ENCODE assay signal across 16 cellular contexts in genomic region chr3:171293142-171293782, GRCh38.
DNase-seq lines count a peak whose midpoint lies in the region; ATAC-seq and TF ChIP-seq lines count a peak whose summit lies in the region.
"Had no signal": no experiment of that assay in that cellular context is flagged by ENCODE, and none has a peak within 500 bp of the region (broad histone marks: within the 10 kb centered on the region; RNA-seq: fewer than 3 reads in every experiment).

No MANE protein-coding gene starts in this region.

- peak overlapping the region in 1 of 2 donors; percentile 21 for H3K27ac Mint-ChIP-seq in natural killer cell treated with Interleukin-12 subunit alpha and Interleukin-12 subunit beta and Interleukin-15 and Interleukin-18, amount 100 ng/mL, for 72 hours
- H3K27ac Mint-ChIP-seq: nephron had no signal

- no peaks in the 10 kb centered on the region for H3K27me3 Mint-ChIP-seq in natural killer cell treated with Interleukin-12 subunit alpha and Interleukin-12 subunit beta and Interleukin-15 and Interleukin-18, amount 100 ng/mL, for 72 hours

- H3K9me3 ChIP-seq in left ventricle myocardium inferior (replicated peaks): no peaks in the 10 kb centered on the region
- H3K9me3 ChIP-seq in neuronal stem cell (replicated peaks in 1 of 2; ENCODE audit: control insufficient read depth in 2 of 2, insufficient read depth in 1 of 2, low read depth in 1 of 2, low read length in 2 of 2): no peaks in the 10 kb centered on the region
- H3K9me3 ChIP-seq: ascending aorta, left lung, right atrium auricular region had no signal

- no peak overlapping the region for H2BK120ac ChIP-seq in neuronal stem cell (ENCODE audit: low read depth, low read length)

- H3K9me3 Mint-ChIP-seq in natural killer cell treated with Interleukin-12 subunit alpha and Interleukin-12 subunit beta and Interleukin-15 and Interleukin-18, amount 100 ng/mL, for 72 hours: no peaks in the 10 kb centered on the region
- H3K9me3 Mint-ChIP-seq: nephron had no signal

- H2BK12ac ChIP-seq in neuronal stem cell (ENCODE audit: low read length): no peak overlapping the region

- no peak overlapping the region for H3K18ac ChIP-seq in neuronal stem cell (ENCODE audit: low read length)

- H2BK15ac ChIP-seq in neuronal stem cell (ENCODE audit: low read length): no peak overlapping the region

- no peak overlapping the region for H3K23ac ChIP-seq in neuronal stem cell (ENCODE audit: low read depth, low read length, poor library complexity)

- H3K4me1 ChIP-seq in left ventricle myocardium inferior (peaks cover 54% of the 10 kb centered on the region), neuronal stem cell (ENCODE audit: control insufficient read depth in 2 of 2, insufficient read depth in 1 of 2, low read depth in 1 of 2, low read length in 2 of 2) (no peaks in the 10 kb centered on the region)
- H3K4me1 ChIP-seq: left lung had no signal

- H3K27me3 ChIP-seq in left ventricle myocardium inferior (ENCODE audit: low read depth) (no peaks in the 10 kb centered on the region), neuronal stem cell (ENCODE audit: control insufficient read depth in 3 of 3, insufficient read depth in 3 of 3, low read depth in 1 of 3, low read length in 3 of 3) (no peaks in the 10 kb centered on the region)
- H3K27me3 ChIP-seq: ascending aorta, left lung, right atrium auricular region had no signal

- peak overlapping the region; percentile 90 for H3K27ac ChIP-seq in left ventricle myocardium inferior (replicated peaks)
- H3K27ac ChIP-seq in neuronal stem cell (replicated peaks; ENCODE audit: low read length): no peak overlapping the region
- H3K27ac ChIP-seq: ascending aorta, left lung had no signal

- no peak overlapping the region for H3K4me2 ChIP-seq in neuronal stem cell (ENCODE audit: insufficient read depth, low read length, poor library complexity, severe bottlenecking)

- H3K36me3 Mint-ChIP-seq in natural killer cell treated with Interleukin-12 subunit alpha and Interleukin-12 subunit beta and Interleukin-15 and Interleukin-18, amount 100 ng/mL, for 72 hours: no peaks in the 10 kb centered on the region

- no peak for TF ChIP-seq CTCF in left ventricle myocardium inferior (IDR thresholded peaks at IDR 0.05; ENCODE audit: borderline replicate concordance)

- H3K9ac ChIP-seq in neuronal stem cell (ENCODE audit: low read depth, low read length, poor library complexity): no peak overlapping the region

- no peak overlapping the region for H3K14ac ChIP-seq in neuronal stem cell (ENCODE audit: low read length)

- no CpG with 5 or more reads among the region's 1 CpG for WGBS in neuronal stem cell (ENCODE audit: extremely low coverage in 2 of 2, insufficient read length in 2 of 2, insufficient replicate concordance in 1 of 2), 2 donors

- no peak overlapping the region for H3K4ac ChIP-seq in neuronal stem cell (ENCODE audit: low read length)

- H3K4me3 Mint-ChIP-seq in natural killer cell treated with Interleukin-12 subunit alpha and Interleukin-12 subunit beta and Interleukin-15 and Interleukin-18, amount 100 ng/mL, for 72 hours: peak overlapping the region; percentile 56
- H3K4me3 Mint-ChIP-seq: nephron had no signal

- H2AFZ ChIP-seq in neuronal stem cell (ENCODE audit: low read length): no peak overlapping the region

- DNase-seq in left ventricle myocardium inferior (no peak), left ventricle myocardium superior (no peak), KG1 (lab: John Stamatoyannopoulos, UW) (no peak), neuronal stem cell (ENCODE audit: low spot score) (no peak)
- DNase-seq in natural killer cell treated with Interleukin-12 subunit alpha and Interleukin-12 subunit beta and Interleukin-15 and Interleukin-18, amount 100 ng/mL, for 72 hours (ENCODE audit: low spot score): no peak
- DNase-seq: dermis blood vessel endothelial cell; hippocampal formation; left lung; MM.1S; stimulated activated CD4-positive, alpha-beta T cell treated with anti-CD3 and anti-CD28 coated beads, Interleukin-2, amount 100 ng/mL, for 48 hours had no signal

- no peak overlapping the region for H2AK5ac ChIP-seq in neuronal stem cell (ENCODE audit: low read depth, low read length)

- no peak overlapping the region for H4K91ac ChIP-seq in neuronal stem cell (ENCODE audit: low read depth, low read length, poor library complexity)

- H3K36me3 ChIP-seq in left ventricle myocardium inferior (no peaks in the 10 kb centered on the region), neuronal stem cell (replicated peaks in 1 of 2; ENCODE audit: control insufficient read depth in 2 of 2, insufficient read depth in 2 of 2, low read length in 2 of 2) (no peaks in the 10 kb centered on the region)
- H3K36me3 ChIP-seq: ascending aorta, left lung, right atrium auricular region had no signal

- no peak overlapping the region for H2BK5ac ChIP-seq in neuronal stem cell (ENCODE audit: low read length)

- H3K4me3 ChIP-seq in left ventricle myocardium inferior (no peak overlapping the region), neuronal stem cell (ENCODE audit: low read length in 2 of 2) (no peak overlapping the region)
- H3K4me3 ChIP-seq: ascending aorta, left lung, right atrium auricular region had no signal

- no peak overlapping the region for H4K8ac ChIP-seq in neuronal stem cell (ENCODE audit: low read depth, low read length)

- H3K4me1 Mint-ChIP-seq in natural killer cell treated with Interleukin-12 subunit alpha and Interleukin-12 subunit beta and Interleukin-15 and Interleukin-18, amount 100 ng/mL, for 72 hours (ENCODE audit: low read depth in 2 of 2): peaks cover 49 to 51% of the 10 kb centered on the region in 2 donors

- intact Hi-C loops in left ventricle myocardium inferior (cut with micrococcal nuclease) (no loop called here), left ventricle myocardium superior (cut with micrococcal nuclease) (no loop called here)

- H3K79me1 ChIP-seq in neuronal stem cell (ENCODE audit: low read depth, low read length): no peaks in the 10 kb centered on the region

- ATAC-seq in left ventricle myocardium superior: no peak
- ATAC-seq in GM21423 (IDR thresholded peaks at IDR 0.05; ENCODE audit: unreplicated experiment): peak; percentile 47
- ATAC-seq in HG03159 (IDR thresholded peaks at IDR 0.05; ENCODE audit: unreplicated experiment): peak; percentile 62
- peak; percentile 67 to 71 for ATAC-seq in natural killer cell treated with Interleukin-12 subunit alpha and Interleukin-12 subunit beta and Interleukin-15 and Interleukin-18, amount 100 ng/mL, for 72 hours
- ATAC-seq in HG02623 (IDR thresholded peaks at IDR 0.05; ENCODE audit: unreplicated experiment): no peak
- ATAC-seq: left lung had no signal

Comparison
In these comparisons a context has a peak if more than half of its experiments do, and no peak if none do; other contexts are left out.
1. ATAC-seq: peak in GM21423 (single experiment), HG03159 (single experiment) and natural killer cell treated with Interleukin-12 subunit alpha and Interleukin-12 subunit beta and Interleukin-15 and Interleukin-18, amount 100 ng/mL, for 72 hours (2 of 2); none in left ventricle myocardium superior (single experiment) and HG02623 (single experiment).